In genomic region chr12:65941388-65941787, GRCh38 we compare ENCODE assay signal across 12 cellular contexts.
DNase-seq lines count a peak whose midpoint lies in the region; ATAC-seq, FAIRE-seq and TF ChIP-seq lines count a peak whose summit lies in the region.
"Had no signal": no experiment of that assay in that cellular context is flagged by ENCODE, and none has a peak within 500 bp of the region (broad histone marks: within the 10 kb centered on the region; RNA-seq: fewer than 3 reads in every experiment).

No MANE protein-coding gene starts in this region.

- H3K4me1 ChIP-seq in PC-3 (ENCODE audit: insufficient read depth, low read length) = peaks cover 75% of the 10 kb centered on the region

- H3K4me1 Mint-ChIP-seq in mesothelial cell of epicardium = peaks cover 59% of the 10 kb centered on the region
- H3K4me1 Mint-ChIP-seq: stimulated activated naive B cell treated with anti-CD40 and anti-IgM and Interleukin-4, amounts not matched to agents 10 μg/mL and 1 μg/mL and 100 μg/mL, for 72 hours had no signal

- peaks cover 24% of the 10 kb centered on the region; the same call in 1 of the 2 replicates for H4K20me1 ChIP-seq in PC-3 (ENCODE audit: low read length)

- no peaks in the 10 kb centered on the region for H3K27me3 Mint-ChIP-seq in mesothelial cell of epicardium (ENCODE audit: low read depth)
- H3K27me3 Mint-ChIP-seq: stimulated activated naive B cell treated with anti-CD40 and anti-IgM and Interleukin-4, amounts not matched to agents 10 μg/mL and 1 μg/mL and 100 μg/mL, for 72 hours had no signal

- H3K27ac ChIP-seq in PC-3 (ENCODE audit: low read length) = peak overlapping the region; percentile 98

- H3K27ac Mint-ChIP-seq in mesothelial cell of epicardium = peak overlapping the region; percentile 59
- H3K27ac Mint-ChIP-seq: stimulated activated naive B cell treated with anti-CD40 and anti-IgM and Interleukin-4, amounts not matched to agents 10 μg/mL and 1 μg/mL and 100 μg/mL, for 72 hours had no signal

- CTCF ChIA-PET in PC-3 (lab: Charles Lee) = interaction anchor here (0.6 to 0.7 kb wide), 2 partner anchors 16 to 640 kb away, joined by 3 to 4 read pairs; no protein-coding TSS in a partner anchor

- peaks cover 6% of the 10 kb centered on the region for H3K36me3 Mint-ChIP-seq in mesothelial cell of epicardium
- H3K36me3 Mint-ChIP-seq: stimulated activated naive B cell treated with anti-CD40 and anti-IgM and Interleukin-4, amounts not matched to agents 10 μg/mL and 1 μg/mL and 100 μg/mL, for 72 hours had no signal

- H3F3A ChIP-seq in PC-3 (ENCODE audit: low read length, unreplicated experiment) = peaks cover 44% of the 10 kb centered on the region

- no peaks in the 10 kb centered on the region for H3K9me3 Mint-ChIP-seq in mesothelial cell of epicardium
- H3K9me3 Mint-ChIP-seq: stimulated activated naive B cell treated with anti-CD40 and anti-IgM and Interleukin-4, amounts not matched to agents 10 μg/mL and 1 μg/mL and 100 μg/mL, for 72 hours had no signal

- no peak for FAIRE-seq in frontal cortex (lab: Jason Lieb, UNC)
- FAIRE-seq: endometrium had no signal

- H3K4me3 Mint-ChIP-seq in mesothelial cell of epicardium = no peak overlapping the region
- H3K4me3 Mint-ChIP-seq: stimulated activated naive B cell treated with anti-CD40 and anti-IgM and Interleukin-4, amounts not matched to agents 10 μg/mL and 1 μg/mL and 100 μg/mL, for 72 hours had no signal

- H3K79me2 ChIP-seq in PC-3 (ENCODE audit: low read length) = peaks cover 76% of the 10 kb centered on the region

- intact Hi-C loops in PC-3 (cut with micrococcal nuclease) = no loop called here

- H3K36me3 ChIP-seq in PC-3 (ENCODE audit: low read depth, low read length) = peaks cover 58% of the 10 kb centered on the region

- H3K27me3 ChIP-seq in PC-3 (ENCODE audit: low read length) = no peaks in the 10 kb centered on the region

- peak overlapping the region; percentile 67 for H3K9ac ChIP-seq in PC-3 (ENCODE audit: low read length)

- H3K4me3 ChIP-seq in PC-3 (ENCODE audit: low read length) = no peak overlapping the region

- POLR2A ChIA-PET in PC-3 (lab: Charles Lee; ENCODE audit: unreplicated experiment) = interaction anchor here (0.5 to 0.6 kb wide), 2 partner anchors 24 to 144 kb away, joined by 4 to 6 read pairs; no protein-coding TSS in a partner anchor

- H2AFZ ChIP-seq in PC-3 (ENCODE audit: low read length) = 0 out of 2 replicates have a peak overlapping the region, but pooled peaks have one; percentile 7

- H3K4me2 ChIP-seq in PC-3 (ENCODE audit: low read length) = peak overlapping the region; percentile 59

- H3K9me2 ChIP-seq in PC-3 (replicated peaks; ENCODE audit: low read length) = no peaks in the 10 kb centered on the region

- no TSS peak for BruUV-seq in PC-3 (replicated peaks; lab: Mats Ljungman, UMichigan)

- ATAC-seq in PC-3 (peak; percentile 63), GM18520 (IDR thresholded peaks at IDR 0.05; ENCODE audit: unreplicated experiment) (no peak)
- ATAC-seq: stimulated activated naive B cell treated with anti-CD40 and anti-IgM and Interleukin-4, amounts not matched to agents 10 μg/mL and 1 μg/mL and 100 μg/mL, for 72 hours had no signal

- DNase-seq in AG09319 (ENCODE audit: extremely low read depth, low read depth) (peak; percentile 65), PC-3 (peak; percentile 84), dermis blood vessel endothelial cell (peak; percentile 69), mesothelial cell of epicardium (ENCODE audit: low spot score in 2 of 2, unreplicated experiment in 2 of 2) (no peak), NCI-H1694 treated with DMSO at 0.1 percent for 48 hours (lab: John Stamatoyannopoulos, UW) (no peak), frontal cortex (ENCODE audit: low spot score in 2 of 2) (no peak)
- DNase-seq in activated CD4-positive, CD25-positive, alpha-beta regulatory T cell treated with anti-CD3 and anti-CD28 coated beads, Interleukin-2, amount 50 U/mL, for 72 hours = no peak
- DNase-seq: islet precursor cell; stimulated activated CD4-positive, alpha-beta T cell treated with anti-CD3 and anti-CD28 coated beads, Interleukin-1b, Interleukin-23, amount 100 ng/mL, for 48 hours; stimulated activated naive B cell treated with anti-CD40 and anti-IgM and Interleukin-4, amounts not matched to agents 10 μg/mL and 1 μg/mL and 100 μg/mL, for 72 hours had no signal

- H3K9me3 ChIP-seq in PC-3 (ENCODE audit: low read length) = no peaks in the 10 kb centered on the region

- TF ChIP-seq CTCF in AG09319 (IDR thresholded peaks at IDR 0.05; ENCODE audit: low read depth, low read length) = no peak
- no peak for TF ChIP-seq CTCF in PC-3 (conservative IDR thresholded peaks at IDR 0.05; ENCODE audit: low read depth, low read length)
- no peak for TF ChIP-seq CTCF in mesothelial cell of epicardium (IDR thresholded peaks at IDR 0.05; ENCODE audit: unreplicated experiment)

Comparison
In these comparisons a context has a peak if more than half of its experiments do, and no peak if none do; other contexts are left out.
1. DNase-seq: peak in AG09319 (single experiment), PC-3 (single experiment) and dermis blood vessel endothelial cell (single experiment); none in mesothelial cell of epicardium (0 of 2), NCI-H1694 treated with DMSO at 0.1 percent for 48 hours (single experiment), frontal cortex (0 of 2) and activated CD4-positive, CD25-positive, alpha-beta regulatory T cell treated with anti-CD3 and anti-CD28 coated beads, Interleukin-2, amount 50 U/mL, for 72 hours (single experiment).